24 cellular contexts compared by ENCODE assay signal in genomic region chr22:47419239-47419638, GRCh38.
DNase-seq lines count a peak whose midpoint lies in the region; ATAC-seq and TF ChIP-seq lines count a peak whose summit lies in the region.
"Had no signal": no experiment of that assay in that cellular context is flagged by ENCODE, and none has a peak within 500 bp of the region (broad histone marks: within the 10 kb centered on the region; RNA-seq: fewer than 3 reads in every experiment).

No MANE protein-coding gene starts in this region.

- H3K4me1 Mint-ChIP-seq in activated CD8-positive, alpha-beta memory T cell treated with anti-CD3 and anti-CD28 coated beads, Interleukin-2, amount 10 ng/mL, durations not matched to agents 7 days and 5 days: no peaks in the 10 kb centered on the region
- H3K4me1 Mint-ChIP-seq: CD4-positive, CD25-positive, alpha-beta regulatory T cell; H9; IgD-negative memory B cell had no signal

- CTCF ChIA-PET in HEK293 (lab: Yijun Ruan, JAX): no interaction called here
- CTCF ChIA-PET in activated CD8-positive, alpha-beta memory T cell treated with anti-CD3 and anti-CD28 coated beads, Interleukin-2, amount 10 ng/mL, durations not matched to agents 7 days and 5 days (lab: Charles Lee): no interaction called here

- TF ChIP-seq POLR2A in body of pancreas (IDR thresholded peaks at IDR 0.05): no peak

- no peak for TF ChIP-seq CTCF in HEK293 (tag by site-specific recombination; IDR thresholded peaks at IDR 0.05)
- TF ChIP-seq CTCF in body of pancreas (IDR thresholded peaks at IDR 0.05): no peak

- H3K4me1 ChIP-seq in HEK293 (ENCODE audit: control insufficient read depth, insufficient read depth, low read length): no peaks in the 10 kb centered on the region
- no peaks in the 10 kb centered on the region for H3K4me1 ChIP-seq in body of pancreas

- H3K4me3 Mint-ChIP-seq in activated CD8-positive, alpha-beta memory T cell treated with anti-CD3 and anti-CD28 coated beads, Interleukin-2, amount 10 ng/mL, durations not matched to agents 7 days and 5 days: no peak overlapping the region
- H3K4me3 Mint-ChIP-seq: CD4-positive, CD25-positive, alpha-beta regulatory T cell; H9; IgD-negative memory B cell had no signal

- peaks cover 4% of the 10 kb centered on the region for H3K27me3 Mint-ChIP-seq in activated CD8-positive, alpha-beta memory T cell treated with anti-CD3 and anti-CD28 coated beads, Interleukin-2, amount 10 ng/mL, durations not matched to agents 7 days and 5 days
- H3K27me3 Mint-ChIP-seq: CD4-positive, CD25-positive, alpha-beta regulatory T cell had no signal

- ATAC-seq in activated CD8-positive, alpha-beta memory T cell treated with anti-CD3 and anti-CD28 coated beads, Interleukin-2, amount 10 ng/mL, durations not matched to agents 7 days and 5 days: no peak
- no peak for ATAC-seq in HG03025 (IDR thresholded peaks at IDR 0.05; ENCODE audit: low FRiP score, unreplicated experiment)
- no peak for ATAC-seq in body of pancreas

- H3K4me3 ChIP-seq in HEK293 (ENCODE audit: low read depth, low read length) (no peak overlapping the region), body of pancreas (no peak overlapping the region)
- H3K4me3 ChIP-seq: GM23248, MG63 had no signal

- H3K27me3 ChIP-seq in body of pancreas: no peaks in the 10 kb centered on the region
- H3K27me3 ChIP-seq: MG63 had no signal

- H3K36me3 Mint-ChIP-seq in activated CD8-positive, alpha-beta memory T cell treated with anti-CD3 and anti-CD28 coated beads, Interleukin-2, amount 10 ng/mL, durations not matched to agents 7 days and 5 days: no peaks in the 10 kb centered on the region
- H3K36me3 Mint-ChIP-seq: CD4-positive, CD25-positive, alpha-beta regulatory T cell had no signal

- intact Hi-C loops in body of pancreas (cut with DNase I): no loop called here

- no peaks in the 10 kb centered on the region for H3K9me3 Mint-ChIP-seq in activated CD8-positive, alpha-beta memory T cell treated with anti-CD3 and anti-CD28 coated beads, Interleukin-2, amount 10 ng/mL, durations not matched to agents 7 days and 5 days (ENCODE audit: low read depth)

- H3K36me3 ChIP-seq in HEK293 (ENCODE audit: control insufficient read depth in 2 of 2, insufficient read depth in 1 of 2, low read length in 2 of 2) (no peaks in the 10 kb centered on the region), body of pancreas (replicated peaks in 1 of 2; ENCODE audit: insufficient read depth in 1 of 2, low read depth in 2 of 2) (no peaks in the 10 kb centered on the region)
- H3K36me3 ChIP-seq: MG63 had no signal

- peak; percentile 1 for DNase-seq in D341Med (ENCODE audit: low spot score)
- DNase-seq in NCI-H1417 treated with DMSO at 0.1 percent for 48 hours (lab: John Stamatoyannopoulos, UW): peak; percentile 8
- DNase-seq in left kidney (ENCODE audit: low read depth, low spot score): peak; percentile 61
- no peak for DNase-seq in activated CD8-positive, alpha-beta memory T cell treated with anti-CD3 and anti-CD28 coated beads, Interleukin-2, amount 10 ng/mL, durations not matched to agents 7 days and 5 days
- DNase-seq in activated CD4-positive, alpha-beta T cell treated with anti-CD3 and anti-CD28 coated beads for 1 hour: no peak
- no peak for DNase-seq in body of pancreas
- DNase-seq: CD4-positive, CD25-positive, alpha-beta regulatory T cell; COR-L47; DMS 273 treated with DMSO at 0.1 percent for 48 hours; DMS79 treated with DMSO at 0.1 percent for 48 hours; GM23248; H9; MG63; NCI-H1048; NCI-H2029 treated with DMSO at 0.1 percent for 48 hours; NCI-H2171 treated with DMSO at 0.1 percent for 48 hours; NCI-H446; NCI-H526 treated with DMSO at 0.1 percent for 48 hours; NK-92 treated with Interleukin-12 subunit alpha and Interleukin-12 subunit beta, amount 100 ng/mL, for 24 hours; SIG-M5; T-helper 1 cell had no signal

- POLR2A ChIA-PET in HEK293 (lab: Yijun Ruan, JAX): no interaction called here

- no peaks in the 10 kb centered on the region for H3K9me3 ChIP-seq in HEK293 (ENCODE audit: control insufficient read depth, insufficient read depth, low read depth, low read length)
- H3K9me3 ChIP-seq in body of pancreas: no peaks in the 10 kb centered on the region
- H3K9me3 ChIP-seq: MG63 had no signal

- H3K27ac ChIP-seq in HEK293 (ENCODE audit: extremely low read depth, low read depth, low read length) (no peak overlapping the region), body of pancreas (no peak overlapping the region)
- H3K27ac ChIP-seq: GM23248 had no signal

- H3K27ac Mint-ChIP-seq in activated CD8-positive, alpha-beta memory T cell treated with anti-CD3 and anti-CD28 coated beads, Interleukin-2, amount 10 ng/mL, durations not matched to agents 7 days and 5 days: no peak overlapping the region
- H3K27ac Mint-ChIP-seq: CD4-positive, CD25-positive, alpha-beta regulatory T cell; H9; IgD-negative memory B cell had no signal

- 56 to 63% methylated on average over 4 of the region's 4 CpGs for WGBS in body of pancreas, 2 donors

TF ChIP-seq in HEK293, 187 proteins besides CTCF, POLR2A, EP300 and RAD21:
- TF ChIP-seq REST (tag by site-specific recombination; IDR thresholded peaks at IDR 0.05): 0 out of 2 replicates have a peak, but pooled peaks have one; percentile 51
- TF ChIP-seq PATZ1 (tag by site-specific recombination; IDR thresholded peaks at IDR 0.05): no peak

Comparison
In these comparisons a context has a peak if more than half of its experiments do, and no peak if none do; other contexts are left out.
1. DNase-seq: peak in D341Med (single experiment), NCI-H1417 treated with DMSO at 0.1 percent for 48 hours (single experiment) and left kidney (single experiment); none in activated CD8-positive, alpha-beta memory T cell treated with anti-CD3 and anti-CD28 coated beads, Interleukin-2, amount 10 ng/mL, durations not matched to agents 7 days and 5 days (single experiment), activated CD4-positive, alpha-beta T cell treated with anti-CD3 and anti-CD28 coated beads for 1 hour (single experiment) and body of pancreas (0 of 4).